8 cellular contexts compared by ENCODE assay signal in genomic region chr1:180912211-180912800, GRCh38. TPM values are rescaled to one million over a fixed set of nuclear protein-coding genes. Genes with fewer than 3 reads are reported as not detected.
DNase-seq lines count a peak whose midpoint lies in the region; ATAC-seq and TF ChIP-seq lines count a peak whose summit lies in the region.

No MANE protein-coding gene starts in this region.

- no peaks in the 10 kb centered on the region for H3K9me3 Mint-ChIP-seq in HFFc6
- H3K9me3 Mint-ChIP-seq in central memory CD8-positive, alpha-beta T cell: no peaks in the 10 kb centered on the region

- H3K4me3 ChIP-seq in stomach smooth muscle (ENCODE audit: low read length in 2 of 2): peak overlapping the region; percentile 69 to 79

- peaks cover 19% of the 10 kb centered on the region for H3K4me1 ChIP-seq in stomach smooth muscle (ENCODE audit: control insufficient read depth, insufficient read depth, low read length)

- H3K27ac Mint-ChIP-seq in HFFc6: peak overlapping the region; percentile 90
- H3K27ac Mint-ChIP-seq in central memory CD8-positive, alpha-beta T cell (ENCODE audit: low read depth): no peak overlapping the region

- H3K36me3 ChIP-seq in stomach smooth muscle (ENCODE audit: control insufficient read depth in 2 of 2, insufficient read depth in 2 of 2, low read length in 2 of 2): peaks cover 3 to 7% of the 10 kb centered on the region in 2 donors

- peaks cover 5% of the 10 kb centered on the region for H3K27me3 Mint-ChIP-seq in HFFc6 (ENCODE audit: insufficient read depth)
- H3K27me3 Mint-ChIP-seq in central memory CD8-positive, alpha-beta T cell: peaks cover 49% of the 10 kb centered on the region

- no peaks in the 10 kb centered on the region for H3K27me3 ChIP-seq in stomach smooth muscle (ENCODE audit: control insufficient read depth in 1 of 2, insufficient read depth in 2 of 2, low read length in 2 of 2)

- TF ChIP-seq CTCF in HFFc6 (IDR thresholded peaks at IDR 0.05): no peak; the same call in 1 of the 2 replicates

- no peaks in the 10 kb centered on the region for H3K36me3 Mint-ChIP-seq in HFFc6 (ENCODE audit: low read depth)
- no peaks in the 10 kb centered on the region for H3K36me3 Mint-ChIP-seq in central memory CD8-positive, alpha-beta T cell (ENCODE audit: insufficient read depth)

- ATAC-seq in central memory CD8-positive, alpha-beta T cell (replicated peaks; ENCODE audit: extremely low read depth, poor library complexity, severe bottlenecking): no peak
- ATAC-seq in left colon (peak; percentile 33), GM19324 (IDR thresholded peaks at IDR 0.05; ENCODE audit: low FRiP score, unreplicated experiment) (no peak)

- peak overlapping the region; percentile 84 for H3K27ac ChIP-seq in stomach smooth muscle (ENCODE audit: low read length)

- peaks cover 21% of the 10 kb centered on the region for H3K4me1 Mint-ChIP-seq in HFFc6 (ENCODE audit: low read depth)
- H3K4me1 Mint-ChIP-seq in central memory CD8-positive, alpha-beta T cell: peaks cover 6% of the 10 kb centered on the region

- H3K9me3 ChIP-seq in stomach smooth muscle (ENCODE audit: control insufficient read depth in 2 of 2, low read length in 2 of 2): no peaks in the 10 kb centered on the region

- peak overlapping the region; percentile 86 for H3K4me3 Mint-ChIP-seq in HFFc6
- H3K4me3 Mint-ChIP-seq in central memory CD8-positive, alpha-beta T cell: peak overlapping the region; percentile 56

- peak overlapping the region; percentile 84 for H3K9ac ChIP-seq in stomach smooth muscle (ENCODE audit: low read length in 2 of 2)

- intact Hi-C loops in left colon (cut with DNase I, micrococcal nuclease): no loop called here

- DNase-seq in AG08396 (ENCODE audit: low spot score): peak; percentile 64
- DNase-seq in HFFc6: peak; percentile 23
- DNase-seq in central memory CD8-positive, alpha-beta T cell (ENCODE audit: low spot score in 2 of 2): no peak
- peak in 1 of 2 donors; percentile 25 for DNase-seq in left colon
- DNase-seq in occipital lobe (lab: John Stamatoyannopoulos, UW): no peak
- no peak for DNase-seq in SIG-M5 (lab: John Stamatoyannopoulos, UW)

RNA-seq across cellular contexts. Expression of gene KIAA1614, which starts 0.4 kb away (rescaled TPM):
- 1 to 10 TPM; 2.9 to 4.7 (median 3.9) TPM for total RNA-seq in HFFc6 (2021; fragmentation: NEBNext Ultra II Directional; extraction: Animal tissue kit (Norgen Biotek cat#: 25700))
- total RNA-seq in left colon (1 to 10 TPM in 1 of 2 donors, under 1 TPM in 1; 0.67 to 1.6 TPM), occipital lobe (5.6 TPM)

Comparison
In these comparisons a context has a peak if more than half of its experiments do, and no peak if none do; other contexts are left out.
1. DNase-seq: peak in AG08396 (single experiment) and HFFc6 (single experiment); none in central memory CD8-positive, alpha-beta T cell (0 of 2), occipital lobe (single experiment) and SIG-M5 (single experiment).